Comparison of ENCODE assay signal across 1 cellular context in the genomic region with DNA sequence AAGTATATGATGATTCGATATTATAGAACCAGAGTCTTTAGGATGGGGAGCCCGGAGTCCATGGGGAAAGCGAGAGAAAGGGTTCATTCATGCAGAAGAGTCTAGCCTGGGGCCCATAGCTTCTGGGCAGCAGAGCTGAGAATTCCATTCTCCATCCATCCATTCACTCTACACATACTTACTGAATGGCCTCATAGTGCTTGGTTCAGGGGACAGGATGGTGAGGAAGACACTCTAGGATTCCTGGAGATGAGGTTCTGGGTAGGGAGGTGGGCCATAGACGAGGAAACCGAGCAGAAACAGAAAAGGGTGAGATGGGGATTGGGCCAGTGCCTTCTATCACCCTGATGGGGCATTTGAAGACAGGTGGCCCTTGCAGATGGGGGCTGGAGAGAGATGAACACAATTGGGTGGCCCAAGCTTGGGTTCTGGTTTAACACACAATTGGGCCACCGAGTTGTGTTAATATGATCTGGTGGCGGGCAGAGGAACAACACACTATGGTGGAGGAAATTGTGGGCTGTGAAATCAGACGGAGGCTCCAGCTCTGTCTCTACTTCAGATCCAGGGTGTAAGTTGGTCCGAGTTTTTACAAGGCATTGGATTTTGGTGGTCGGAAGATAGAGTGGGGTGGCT.
TF ChIP-seq lines count a peak whose summit lies in the region.

No MANE protein-coding gene starts in this region.

TF ChIP-seq in IMR-90, 13 proteins besides CTCF, POLR2A, EP300 and RAD21 (continued from another document):
- TF ChIP-seq, protein P1, sequence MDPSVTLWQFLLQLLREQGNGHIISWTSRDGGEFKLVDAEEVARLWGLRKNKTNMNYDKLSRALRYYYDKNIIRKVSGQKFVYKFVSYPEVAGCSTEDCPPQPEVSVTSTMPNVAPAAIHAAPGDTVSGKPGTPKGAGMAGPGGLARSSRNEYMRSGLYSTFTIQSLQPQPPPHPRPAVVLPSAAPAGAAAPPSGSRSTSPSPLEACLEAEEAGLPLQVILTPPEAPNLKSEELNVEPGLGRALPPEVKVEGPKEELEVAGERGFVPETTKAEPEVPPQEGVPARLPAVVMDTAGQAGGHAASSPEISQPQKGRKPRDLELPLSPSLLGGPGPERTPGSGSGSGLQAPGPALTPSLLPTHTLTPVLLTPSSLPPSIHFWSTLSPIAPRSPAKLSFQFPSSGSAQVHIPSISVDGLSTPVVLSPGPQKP (IDR thresholded peaks at IDR 0.05; ENCODE audit: borderline replicate concordance, low read depth, low read length) = no peak
- TF ChIP-seq MAZ (IDR thresholded peaks at IDR 0.05; ENCODE audit: borderline replicate concordance, low read depth, low read length) = no peak
- no peak for TF ChIP-seq MXI1 (IDR thresholded peaks at IDR 0.05; ENCODE audit: borderline replicate concordance, low read depth, low read length)
- no peak for TF ChIP-seq CHD1 (IDR thresholded peaks at IDR 0.05; ENCODE audit: low read depth, low read length)
TF ChIP-seq in IMR-90: peak in this region for 0.
